ENCODE assay signal across 8 cellular contexts in genomic region chr6:149431905-149432775, GRCh38. TPM values are rescaled to one million over a fixed set of nuclear protein-coding genes. Genes with fewer than 3 reads are reported as not detected.
DNase-seq lines count a peak whose midpoint lies in the region; ATAC-seq, FAIRE-seq and TF ChIP-seq lines count a peak whose summit lies in the region.

No MANE protein-coding gene starts in this region.

- no peaks in the 10 kb centered on the region for H3F3A ChIP-seq in DOHH2 (ENCODE audit: control insufficient read depth, insufficient read depth)
- H3F3A ChIP-seq in Loucy (ENCODE audit: low read depth), result no peaks in the 10 kb centered on the region

- peak; percentile 96 for TF ChIP-seq CTCF in DOHH2 (IDR thresholded peaks at IDR 0.05; ENCODE audit: low read depth, low read length, poor library complexity, severe bottlenecking)
- peak; percentile 94 for TF ChIP-seq CTCF in Loucy (conservative IDR thresholded peaks at IDR 0.05; ENCODE audit: low read length)
- peak; percentile 95 for TF ChIP-seq CTCF in RWPE2 (IDR thresholded peaks at IDR 0.05; ENCODE audit: poor library complexity, severe bottlenecking)
- TF ChIP-seq CTCF in osteocyte (IDR thresholded peaks at IDR 0.05), result peak; percentile 99
- TF ChIP-seq CTCF in testis (IDR thresholded peaks at IDR 0.05), result peak; percentile 77 to 93 (median 91)

- H3K4me3 ChIP-seq in DOHH2 (ENCODE audit: low read length) (no peak overlapping the region), Loucy (ENCODE audit: low read length, poor library complexity, severe bottlenecking) (no peak overlapping the region), RWPE2 (ENCODE audit: severe bottlenecking) (no peak overlapping the region), testis (no peak overlapping the region)

- no peaks in the 10 kb centered on the region for H3K36me3 ChIP-seq in DOHH2 (ENCODE audit: control insufficient read depth, low read length)
- H3K36me3 ChIP-seq in Loucy (ENCODE audit: insufficient read depth, low read length), result no peaks in the 10 kb centered on the region
- H3K36me3 ChIP-seq in RWPE2 (ENCODE audit: low read depth), result no peaks in the 10 kb centered on the region
- no peaks in the 10 kb centered on the region for H3K36me3 ChIP-seq in testis (ENCODE audit: low read depth, missing control alignments)

- H3K4me1 Mint-ChIP-seq in activated T-helper 2 cell treated with anti-CD3 and anti-CD28 coated beads, Interferon-gamma antibody, Interleukin-2, Interleukin-4, amounts not matched to agents 10 μg/mL and 5 μg/mL and 100 μg/mL, durations not matched to agents 14 hours and 24 hours and 36 hours (ENCODE audit: low read depth), result peaks cover 14% of the 10 kb centered on the region
- H3K4me1 Mint-ChIP-seq in osteocyte (ENCODE audit: unreplicated experiment), result peaks cover 4% of the 10 kb centered on the region

- H3K27me3 ChIP-seq in DOHH2 (ENCODE audit: control insufficient read depth, low read length), result no peaks in the 10 kb centered on the region
- no peaks in the 10 kb centered on the region for H3K27me3 ChIP-seq in Loucy (ENCODE audit: insufficient read depth, low read length, poor library complexity, severe bottlenecking)
- no peaks in the 10 kb centered on the region for H3K27me3 ChIP-seq in RWPE2 (ENCODE audit: insufficient read depth, poor library complexity, severe bottlenecking)
- H3K27me3 ChIP-seq in testis, result no peaks in the 10 kb centered on the region

- H3K9me3 ChIP-seq in DOHH2 (ENCODE audit: control insufficient read depth, insufficient read depth, low read length), result no peaks in the 10 kb centered on the region
- no peaks in the 10 kb centered on the region for H3K9me3 ChIP-seq in Loucy (ENCODE audit: insufficient read depth, low read depth, low read length)
- no peaks in the 10 kb centered on the region for H3K9me3 ChIP-seq in RWPE2 (ENCODE audit: severe bottlenecking)
- no peaks in the 10 kb centered on the region for H3K9me3 ChIP-seq in testis

- H3K9ac ChIP-seq in Loucy (ENCODE audit: low read depth, low read length, poor library complexity, severe bottlenecking), result no peak overlapping the region

- peak; percentile 94 for ATAC-seq in GM21786 (IDR thresholded peaks at IDR 0.05; ENCODE audit: unreplicated experiment)
- peak; percentile 94 for ATAC-seq in RWPE2 (ENCODE audit: low read depth)

- WGBS in testis, 2 donors, result 21 to 23% methylated on average over 17 to 19 of the region's 19 CpGs

- H3K4me1 ChIP-seq in DOHH2 (ENCODE audit: control insufficient read depth, low read length), result peaks cover 5% of the 10 kb centered on the region
- H3K4me1 ChIP-seq in Loucy (ENCODE audit: insufficient read depth, low read length, poor library complexity, severe bottlenecking), result peaks cover 2% of the 10 kb centered on the region
- H3K4me1 ChIP-seq in RWPE2 (ENCODE audit: insufficient read depth, poor library complexity, severe bottlenecking), result no peaks in the 10 kb centered on the region
- H3K4me1 ChIP-seq in testis, result no peaks in the 10 kb centered on the region

- H3K27me3 Mint-ChIP-seq in activated T-helper 2 cell treated with anti-CD3 and anti-CD28 coated beads, Interferon-gamma antibody, Interleukin-2, Interleukin-4, amounts not matched to agents 10 μg/mL and 5 μg/mL and 100 μg/mL, durations not matched to agents 14 hours and 24 hours and 36 hours (ENCODE audit: low read depth), result no peaks in the 10 kb centered on the region
- H3K27me3 Mint-ChIP-seq in osteocyte (ENCODE audit: unreplicated experiment), result no peaks in the 10 kb centered on the region

- H3K9me3 Mint-ChIP-seq in activated T-helper 2 cell treated with anti-CD3 and anti-CD28 coated beads, Interferon-gamma antibody, Interleukin-2, Interleukin-4, amounts not matched to agents 10 μg/mL and 5 μg/mL and 100 μg/mL, durations not matched to agents 14 hours and 24 hours and 36 hours, result no peaks in the 10 kb centered on the region
- no peaks in the 10 kb centered on the region for H3K9me3 Mint-ChIP-seq in osteocyte (ENCODE audit: unreplicated experiment)

- H3K36me3 Mint-ChIP-seq in activated T-helper 2 cell treated with anti-CD3 and anti-CD28 coated beads, Interferon-gamma antibody, Interleukin-2, Interleukin-4, amounts not matched to agents 10 μg/mL and 5 μg/mL and 100 μg/mL, durations not matched to agents 14 hours and 24 hours and 36 hours (ENCODE audit: low read depth), result no peaks in the 10 kb centered on the region
- no peaks in the 10 kb centered on the region for H3K36me3 Mint-ChIP-seq in osteocyte (ENCODE audit: unreplicated experiment)

- H3K79me2 ChIP-seq in DOHH2 (ENCODE audit: control insufficient read depth, low read length) (no peaks in the 10 kb centered on the region), Loucy (ENCODE audit: insufficient read depth, low read length) (no peaks in the 10 kb centered on the region)

- no peak for DNase-seq in RWPE2 (ENCODE audit: low spot score)
- peak; percentile 78 for DNase-seq in activated T-helper 2 cell treated with anti-CD3 and anti-CD28 coated beads, Interferon-gamma antibody, Interleukin-2, Interleukin-4, amounts not matched to agents 10 μg/mL and 5 μg/mL and 100 μg/mL, durations not matched to agents 14 hours and 24 hours and 36 hours (ENCODE audit: low spot score)
- peak; percentile 69 to 84 for DNase-seq in frontal cortex (ENCODE audit: low spot score in 2 of 2)
- DNase-seq in osteocyte (ENCODE audit: extremely low spot score, unreplicated experiment), result peak; percentile 93
- DNase-seq in testis, result peak; percentile 96

- peak overlapping the region; percentile 38; the same call in 1 of the 2 replicates for H2AFZ ChIP-seq in Loucy (ENCODE audit: low read length)

- FAIRE-seq in frontal cortex (lab: Jason Lieb, UNC), result no peak

- H3K27ac Mint-ChIP-seq in activated T-helper 2 cell treated with anti-CD3 and anti-CD28 coated beads, Interferon-gamma antibody, Interleukin-2, Interleukin-4, amounts not matched to agents 10 μg/mL and 5 μg/mL and 100 μg/mL, durations not matched to agents 14 hours and 24 hours and 36 hours, result peak overlapping the region; percentile 64
- H3K27ac Mint-ChIP-seq in osteocyte (ENCODE audit: unreplicated experiment), result no peak overlapping the region

- no peak overlapping the region for H3K4me3 Mint-ChIP-seq in activated T-helper 2 cell treated with anti-CD3 and anti-CD28 coated beads, Interferon-gamma antibody, Interleukin-2, Interleukin-4, amounts not matched to agents 10 μg/mL and 5 μg/mL and 100 μg/mL, durations not matched to agents 14 hours and 24 hours and 36 hours (ENCODE audit: low read depth)
- peak overlapping the region; percentile 55 for H3K4me3 Mint-ChIP-seq in osteocyte (ENCODE audit: unreplicated experiment)

- TF ChIP-seq POLR2A in testis (IDR thresholded peaks at IDR 0.05), result no peak

- intact Hi-C loops in activated T-helper 2 cell treated with anti-CD3 and anti-CD28 coated beads, Interferon-gamma antibody, Interleukin-2, Interleukin-4, amounts not matched to agents 10 μg/mL and 5 μg/mL and 100 μg/mL, durations not matched to agents 14 hours and 24 hours and 36 hours (cut with micrococcal nuclease), result loop anchor here (1.0 to 5.0 kb wide), 5 partner anchors 85 to 403 kb away; no protein-coding TSS in a partner anchor
- intact Hi-C loops in testis (cut with DNase I; ENCODE audit: low total_unique reads), result no loop called here

- no peak overlapping the region for H3K27ac ChIP-seq in DOHH2 (ENCODE audit: low read depth, low read length)
- no peak overlapping the region for H3K27ac ChIP-seq in RWPE2 (ENCODE audit: poor library complexity, severe bottlenecking)
- no peak overlapping the region for H3K27ac ChIP-seq in testis

- peak overlapping the region; percentile 32; the same call in 1 of the 2 replicates for H3K4me2 ChIP-seq in DOHH2 (ENCODE audit: low read length)
- H3K4me2 ChIP-seq in Loucy (ENCODE audit: low read depth, low read length, poor library complexity, severe bottlenecking), result peak overlapping the region; percentile 15

- H3K9me2 ChIP-seq in DOHH2 (replicated peaks; ENCODE audit: control insufficient read depth, low read length) (no peaks in the 10 kb centered on the region), Loucy (replicated peaks; ENCODE audit: low read depth, low read length) (no peaks in the 10 kb centered on the region)

- H4K20me1 ChIP-seq in DOHH2 (ENCODE audit: control insufficient read depth, insufficient read depth, low read depth, low read length), result no peaks in the 10 kb centered on the region
- H4K20me1 ChIP-seq in Loucy (ENCODE audit: insufficient read depth, low read length, poor library complexity, severe bottlenecking), result no peaks in the 10 kb centered on the region

RNA-seq across cellular contexts. Expression of gene SUMO4, which starts 32.1 kb away (rescaled TPM):
- 7.7 and 7.8 TPM in 2 replicates for total RNA-seq in activated T-helper 2 cell treated with anti-CD3 and anti-CD28 coated beads, Interferon-gamma antibody, Interleukin-2, Interleukin-4, amounts not matched to agents 10 μg/mL and 5 μg/mL and 100 μg/mL, durations not matched to agents 14 hours and 24 hours and 36 hours
- total RNA-seq in frontal cortex (2.4 TPM), osteocyte (1.5 and 2.9 TPM in 2 replicates), testis (1 to 10 TPM; 4.6 to 6.3 TPM)
- not detected for polyA plus RNA-seq in testis (ENCODE audit: insufficient read depth, low read depth, low replicate concordance)

RNA-seq across cellular contexts. Expression of gene ZC3H12D, which starts 52.7 kb away (rescaled TPM):
- 15.0 and 15.6 TPM in 2 replicates for total RNA-seq in activated T-helper 2 cell treated with anti-CD3 and anti-CD28 coated beads, Interferon-gamma antibody, Interleukin-2, Interleukin-4, amounts not matched to agents 10 μg/mL and 5 μg/mL and 100 μg/mL, durations not matched to agents 14 hours and 24 hours and 36 hours
- total RNA-seq in frontal cortex (0.41 TPM), osteocyte (0.21 TPM in 1 of 2 replicates, not detected in the other), testis (1 to 10 TPM; 1.4 to 2.1 TPM)
- polyA plus RNA-seq in testis (ENCODE audit: insufficient read depth, low read depth, low replicate concordance), result 0.61 TPM
